Comparison of ENCODE assay signal across 1 cellular context in the genomic region with DNA sequence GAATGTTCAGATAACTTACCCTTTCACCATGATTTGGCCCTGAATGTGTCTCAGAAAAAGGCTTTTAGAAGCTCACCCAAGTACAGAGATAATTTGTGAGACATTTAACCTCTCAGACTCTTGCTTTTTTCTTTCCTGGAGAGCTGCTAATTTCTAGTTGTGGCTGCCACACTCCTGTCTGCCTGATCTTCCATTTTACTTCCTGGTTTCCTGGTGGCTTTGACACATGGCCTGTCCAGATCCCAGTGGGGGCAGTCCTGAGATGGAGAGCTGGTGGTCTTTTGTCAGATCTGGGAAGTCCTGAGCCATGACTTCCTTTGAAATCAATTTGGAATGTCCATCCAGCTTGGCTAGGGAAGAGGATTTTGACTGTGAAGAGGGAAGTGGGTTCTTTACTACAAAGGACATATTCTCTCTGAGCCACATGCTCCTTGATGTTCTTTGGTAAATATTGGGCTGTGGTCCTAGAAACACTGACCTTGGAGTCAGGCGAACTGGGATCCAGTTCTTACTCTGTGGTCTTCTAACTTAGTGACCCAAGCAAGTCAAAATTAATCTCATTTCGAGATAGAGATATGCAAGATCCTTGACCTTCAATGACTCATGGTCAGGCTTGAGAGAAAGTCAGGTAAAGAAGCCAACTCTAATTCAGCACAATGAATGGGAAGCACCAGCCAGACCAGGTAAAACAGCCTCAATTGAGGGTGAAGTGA.
TF ChIP-seq lines count a peak whose summit lies in the region.

No MANE protein-coding gene starts in this region.

TF ChIP-seq in WTC11, 78 proteins besides CTCF, POLR2A, EP300 and RAD21 (continued from another document):
- TF ChIP-seq, protein P1, sequence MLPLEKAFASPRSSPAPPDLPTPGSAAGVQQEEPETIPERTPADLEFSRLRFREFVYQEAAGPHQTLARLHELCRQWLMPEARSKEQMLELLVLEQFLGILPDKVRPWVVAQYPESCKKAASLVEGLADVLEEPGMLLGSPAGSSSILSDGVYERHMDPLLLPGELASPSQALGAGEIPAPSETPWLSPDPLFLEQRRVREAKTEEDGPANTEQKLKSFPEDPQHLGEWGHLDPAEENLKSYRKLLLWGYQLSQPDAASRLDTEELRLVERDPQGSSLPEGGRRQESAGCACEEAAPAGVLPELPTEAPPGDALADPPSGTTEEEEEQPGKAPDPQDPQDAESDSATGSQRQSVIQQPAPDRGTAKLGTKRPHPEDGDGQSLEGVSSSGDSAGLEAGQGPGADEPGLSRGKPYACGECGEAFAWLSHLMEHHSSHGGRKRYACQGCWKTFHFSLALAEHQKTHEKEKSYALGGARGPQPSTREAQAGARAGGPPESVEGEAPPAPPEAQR (CRISPR knock-in tag; IDR thresholded peaks at IDR 0.05), result no peak
- TF ChIP-seq MXD4 (CRISPR knock-in tag; IDR thresholded peaks at IDR 0.05; ENCODE audit: borderline replicate concordance) (no peak), ZNF138 (CRISPR knock-in tag; conservative IDR thresholded peaks at IDR 0.05) (no peak), SMAD4 (CRISPR knock-in tag; IDR thresholded peaks at IDR 0.05) (no peak), NFYB (CRISPR knock-in tag; conservative IDR thresholded peaks at IDR 0.05; ENCODE audit: low read depth) (no peak), FOXP1 (CRISPR knock-in tag; IDR thresholded peaks at IDR 0.05; ENCODE audit: borderline replicate concordance) (no peak), TEAD1 (CRISPR knock-in tag; IDR thresholded peaks at IDR 0.05) (no peak)
- TF ChIP-seq, protein P2, sequence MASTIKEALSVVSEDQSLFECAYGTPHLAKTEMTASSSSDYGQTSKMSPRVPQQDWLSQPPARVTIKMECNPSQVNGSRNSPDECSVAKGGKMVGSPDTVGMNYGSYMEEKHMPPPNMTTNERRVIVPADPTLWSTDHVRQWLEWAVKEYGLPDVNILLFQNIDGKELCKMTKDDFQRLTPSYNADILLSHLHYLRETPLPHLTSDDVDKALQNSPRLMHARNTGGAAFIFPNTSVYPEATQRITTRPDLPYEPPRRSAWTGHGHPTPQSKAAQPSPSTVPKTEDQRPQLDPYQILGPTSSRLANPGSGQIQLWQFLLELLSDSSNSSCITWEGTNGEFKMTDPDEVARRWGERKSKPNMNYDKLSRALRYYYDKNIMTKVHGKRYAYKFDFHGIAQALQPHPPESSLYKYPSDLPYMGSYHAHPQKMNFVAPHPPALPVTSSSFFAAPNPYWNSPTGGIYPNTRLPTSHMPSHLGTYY (CRISPR knock-in tag; IDR thresholded peaks at IDR 0.05), result no peak
- TF ChIP-seq, protein P3, sequence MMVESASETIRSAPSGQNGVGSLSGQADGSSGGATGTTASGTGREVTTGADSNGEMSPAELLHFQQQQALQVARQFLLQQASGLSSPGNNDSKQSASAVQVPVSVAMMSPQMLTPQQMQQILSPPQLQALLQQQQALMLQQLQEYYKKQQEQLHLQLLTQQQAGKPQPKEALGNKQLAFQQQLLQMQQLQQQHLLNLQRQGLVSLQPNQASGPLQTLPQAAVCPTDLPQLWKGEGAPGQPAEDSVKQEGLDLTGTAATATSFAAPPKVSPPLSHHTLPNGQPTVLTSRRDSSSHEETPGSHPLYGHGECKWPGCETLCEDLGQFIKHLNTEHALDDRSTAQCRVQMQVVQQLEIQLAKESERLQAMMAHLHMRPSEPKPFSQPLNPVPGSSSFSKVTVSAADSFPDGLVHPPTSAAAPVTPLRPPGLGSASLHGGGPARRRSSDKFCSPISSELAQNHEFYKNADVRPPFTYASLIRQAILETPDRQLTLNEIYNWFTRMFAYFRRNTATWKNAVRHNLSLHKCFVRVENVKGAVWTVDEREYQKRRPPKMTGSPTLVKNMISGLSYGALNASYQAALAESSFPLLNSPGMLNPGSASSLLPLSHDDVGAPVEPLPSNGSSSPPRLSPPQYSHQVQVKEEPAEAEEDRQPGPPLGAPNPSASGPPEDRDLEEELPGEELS (CRISPR knock-in tag; IDR thresholded peaks at IDR 0.05), result no peak
